Comparison of ENCODE assay signal across 8 cellular contexts in the genomic region with DNA sequence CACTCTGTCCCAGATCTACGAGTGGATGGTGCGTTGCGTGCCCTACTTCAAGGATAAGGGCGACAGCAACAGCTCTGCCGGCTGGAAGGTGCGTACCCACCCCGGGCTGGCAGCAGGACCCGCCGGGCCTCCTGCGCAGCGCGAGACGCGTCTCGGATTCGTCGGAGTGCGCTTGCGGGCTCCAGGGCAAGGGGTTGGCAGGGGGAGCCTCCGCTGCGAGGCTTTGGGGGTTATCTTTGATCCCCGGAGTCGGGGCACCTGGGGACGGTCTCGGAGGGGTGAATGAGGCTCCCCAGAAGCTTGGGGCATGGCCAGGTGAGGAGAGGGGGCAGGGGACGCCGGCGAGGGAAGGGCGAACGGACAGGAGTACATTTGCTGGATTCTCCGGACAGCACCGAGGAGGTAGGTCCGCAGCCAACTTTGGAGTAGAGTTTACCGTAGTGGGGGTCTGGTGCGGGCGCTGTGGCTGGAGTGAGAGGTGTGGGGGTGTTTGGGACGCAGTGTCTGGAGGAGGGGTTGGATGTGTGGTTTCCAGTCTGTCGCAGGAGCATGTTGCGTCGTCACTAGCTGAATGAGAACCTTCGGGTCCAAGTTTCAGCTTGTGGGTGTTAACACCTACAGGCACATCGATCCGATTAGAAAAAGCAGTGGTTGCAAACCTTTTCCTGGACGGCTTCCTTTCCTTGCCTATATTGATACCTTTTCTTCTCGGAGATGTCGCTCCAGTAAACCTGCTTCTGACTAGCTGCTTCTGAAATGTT. TPM values are rescaled to one million over a fixed set of nuclear protein-coding genes. Genes with fewer than 3 reads are reported as not detected.
DNase-seq lines count a peak whose midpoint lies in the region; ATAC-seq and TF ChIP-seq lines count a peak whose summit lies in the region.

No MANE protein-coding gene starts in this region.

- peak overlapping the region in 2 of 3 experiments; percentile 61 to 97; a peak in 4 of 7 replicates for H3K27ac Mint-ChIP-seq in H9
- H3K27ac Mint-ChIP-seq in activated T-helper 2 cell treated with anti-CD3 and anti-CD28 coated beads, Interferon-gamma antibody, Interleukin-2, Interleukin-4, amounts not matched to agents 10 μg/mL and 5 μg/mL and 100 μg/mL, durations not matched to agents 14 hours and 24 hours and 36 hours, result no peak overlapping the region

- H4K8ac ChIP-seq in H9 (replicated peaks; ENCODE audit: insufficient read length, low read depth, low read length), result no peak overlapping the region

- peak overlapping the region; percentile 23 for H3K18ac ChIP-seq in H9 (ENCODE audit: insufficient read length, low read depth, low read length)

- peaks cover 2% of the 10 kb centered on the region for H4K20me1 ChIP-seq in H9 (ENCODE audit: control insufficient read depth, insufficient read depth, insufficient read length)

- peaks cover 36 to 39% of the 10 kb centered on the region in 2 experiments for H3K4me1 Mint-ChIP-seq in H9
- H3K4me1 Mint-ChIP-seq in activated T-helper 2 cell treated with anti-CD3 and anti-CD28 coated beads, Interferon-gamma antibody, Interleukin-2, Interleukin-4, amounts not matched to agents 10 μg/mL and 5 μg/mL and 100 μg/mL, durations not matched to agents 14 hours and 24 hours and 36 hours (ENCODE audit: low read depth), result peaks cover 43% of the 10 kb centered on the region

- H3K79me2 ChIP-seq in H9 (ENCODE audit: insufficient read depth, low read length), result peaks cover 11% of the 10 kb centered on the region; the same call in 1 of the 2 replicates

- H3K27me3 ChIP-seq in H9 (ENCODE audit: insufficient read depth, low read length), result peaks cover 3% of the 10 kb centered on the region; the same call in 1 of the 2 replicates
- no peaks in the 10 kb centered on the region for H3K27me3 ChIP-seq in right cardiac atrium (ENCODE audit: control insufficient read depth, insufficient read depth)
- H3K27me3 ChIP-seq in sigmoid colon, result no peaks in the 10 kb centered on the region

- no peak overlapping the region for H3K23ac ChIP-seq in H9 (ENCODE audit: insufficient read length, low read depth, low read length)

- no peak for TF ChIP-seq POLR2A in sigmoid colon (IDR thresholded peaks at IDR 0.05)

- H3K4me3 ChIP-seq in right cardiac atrium (ENCODE audit: low read length) (peak overlapping the region; percentile 67), sigmoid colon (peak overlapping the region; percentile 74 to 93 (median 82))

- H3K23me2 ChIP-seq in H9 (ENCODE audit: insufficient read length, low read depth, low read length, poor library complexity, severe bottlenecking), result peaks cover 24% of the 10 kb centered on the region

- H3K56ac ChIP-seq in H9 (ENCODE audit: insufficient read length, low read depth, low read length), result no peak overlapping the region

- H2BK120ac ChIP-seq in H9 (ENCODE audit: low read depth, low read length, poor library complexity, severe bottlenecking), result no peak overlapping the region

- peaks cover 0 to 2% of the 10 kb centered on the region in 2 experiments; a peak in 3 of 5 replicates for H3K9me3 Mint-ChIP-seq in H9
- H3K9me3 Mint-ChIP-seq in activated T-helper 2 cell treated with anti-CD3 and anti-CD28 coated beads, Interferon-gamma antibody, Interleukin-2, Interleukin-4, amounts not matched to agents 10 μg/mL and 5 μg/mL and 100 μg/mL, durations not matched to agents 14 hours and 24 hours and 36 hours, result no peaks in the 10 kb centered on the region

- H3K36me3 ChIP-seq in sigmoid colon, result peaks cover 0 to 3% (median 0%) of the 10 kb centered on the region in 4 donors

- no CpG with 5 or more reads among the region's 46 CpGs for WGBS in H9 (ENCODE audit: extremely low coverage, insufficient read length, low lambda C conversion rate)
- 7% methylated on average over 46 of the region's 46 CpGs for WGBS in right cardiac atrium
- 8 to 32% methylated on average over 46 of the region's 46 CpGs for WGBS in sigmoid colon, 2 donors

- DNase-seq in 8988T (peak; percentile 44), H9 (peak; percentile 43), right cardiac atrium (peak; percentile 42 to 71 (median 69)), sigmoid colon (peak; percentile 73), middle frontal gyrus (ENCODE audit: extremely low spot score, low spot score) (no peak), NAMALWA (ENCODE audit: low spot score) (no peak), AG08396 (ENCODE audit: low spot score) (no peak)
- no peak for DNase-seq in activated T-helper 2 cell treated with anti-CD3 and anti-CD28 coated beads, Interferon-gamma antibody, Interleukin-2, Interleukin-4, amounts not matched to agents 10 μg/mL and 5 μg/mL and 100 μg/mL, durations not matched to agents 14 hours and 24 hours and 36 hours (ENCODE audit: low spot score)

- no peak overlapping the region for H3T11ph ChIP-seq in H9 (ENCODE audit: low read length)

- ATAC-seq in right cardiac atrium, result no peak

- peak overlapping the region; percentile 74 for H3K14ac ChIP-seq in H9 (ENCODE audit: insufficient read depth, low read length)

- H3K27ac ChIP-seq in H9 (ENCODE audit: insufficient read length, low read depth, low read length), result no peak overlapping the region
- peak overlapping the region; percentile 68 for H3K27ac ChIP-seq in right cardiac atrium (ENCODE audit: low read length)
- peak overlapping the region; percentile 96 to 100 (median 99) for H3K27ac ChIP-seq in sigmoid colon

- TF ChIP-seq CTCF in H9 (conservative IDR thresholded peaks at IDR 0.05) (no peak), sigmoid colon (IDR thresholded peaks at IDR 0.05) (no peak)

- no peaks in the 10 kb centered on the region for H3K4me1 ChIP-seq in H9 (ENCODE audit: insufficient read depth, low read length)
- H3K4me1 ChIP-seq in right cardiac atrium (ENCODE audit: control insufficient read depth, insufficient read depth, low read length), result peaks cover 11% of the 10 kb centered on the region
- peaks cover 2 to 48% (median 39%) of the 10 kb centered on the region in 4 donors for H3K4me1 ChIP-seq in sigmoid colon

- no peak for TF ChIP-seq EP300 in sigmoid colon (IDR thresholded peaks at IDR 0.05)

- H3K4me3 Mint-ChIP-seq in H9, result peak overlapping the region; percentile 77 to 95
- peak overlapping the region; percentile 60 for H3K4me3 Mint-ChIP-seq in activated T-helper 2 cell treated with anti-CD3 and anti-CD28 coated beads, Interferon-gamma antibody, Interleukin-2, Interleukin-4, amounts not matched to agents 10 μg/mL and 5 μg/mL and 100 μg/mL, durations not matched to agents 14 hours and 24 hours and 36 hours (ENCODE audit: low read depth)

- H3K9me3 ChIP-seq in H9 (ENCODE audit: control insufficient read depth, low read depth, low read length) (no peaks in the 10 kb centered on the region), right cardiac atrium (ENCODE audit: control insufficient read depth, low read length) (no peaks in the 10 kb centered on the region), sigmoid colon (no peaks in the 10 kb centered on the region)

- intact Hi-C loops in activated T-helper 2 cell treated with anti-CD3 and anti-CD28 coated beads, Interferon-gamma antibody, Interleukin-2, Interleukin-4, amounts not matched to agents 10 μg/mL and 5 μg/mL and 100 μg/mL, durations not matched to agents 14 hours and 24 hours and 36 hours (cut with micrococcal nuclease), result no loop called here
- intact Hi-C loops in right cardiac atrium (cut with DNase I), result loop anchor here in 3 of 4 donors (5.0 to 10.0 kb wide), 3 partner anchors 90 to 220 kb away; no protein-coding TSS in a partner anchor
- intact Hi-C loops in sigmoid colon (cut with DNase I), result loop anchor here (5.0 kb wide), 1 partner anchor 90 kb away; no protein-coding TSS in a partner anchor

- H2BK12ac ChIP-seq in H9 (ENCODE audit: insufficient read length, low read depth, low read length), result no peak overlapping the region

- peaks cover 46% of the 10 kb centered on the region for H3K27me3 Mint-ChIP-seq in H9 (ENCODE audit: low read depth)
- H3K27me3 Mint-ChIP-seq in activated T-helper 2 cell treated with anti-CD3 and anti-CD28 coated beads, Interferon-gamma antibody, Interleukin-2, Interleukin-4, amounts not matched to agents 10 μg/mL and 5 μg/mL and 100 μg/mL, durations not matched to agents 14 hours and 24 hours and 36 hours (ENCODE audit: low read depth), result peaks cover 29% of the 10 kb centered on the region

- no peak overlapping the region for H4K5ac ChIP-seq in H9 (ENCODE audit: insufficient read length, low read depth, low read length)

- H3K79me1 ChIP-seq in H9 (ENCODE audit: insufficient read depth, low read depth, low read length, poor library complexity, severe bottlenecking), result no peaks in the 10 kb centered on the region

- no peak overlapping the region for H2BK5ac ChIP-seq in H9 (ENCODE audit: insufficient read length, low read length)

- H3K4ac ChIP-seq in H9 (ENCODE audit: low read depth, low read length), result no peak overlapping the region

- H3K4me2 ChIP-seq in H9 (ENCODE audit: insufficient read depth, insufficient read length, low read length), result peak overlapping the region; percentile 90

- H4K91ac ChIP-seq in H9 (ENCODE audit: insufficient read length, low read depth, low read length), result no peak overlapping the region

- H2AFZ ChIP-seq in H9 (ENCODE audit: low read length), result no peak overlapping the region

- H2BK20ac ChIP-seq in H9 (ENCODE audit: low read depth, low read length, poor library complexity, severe bottlenecking), result no peak overlapping the region

- peaks cover 0 to 3% (median 0%) of the 10 kb centered on the region in 3 experiments; a peak in 1 of 7 replicates for H3K36me3 Mint-ChIP-seq in H9 (ENCODE audit: insufficient read depth in 1 of 3, low read depth in 3 of 3)
- peaks cover 24% of the 10 kb centered on the region for H3K36me3 Mint-ChIP-seq in activated T-helper 2 cell treated with anti-CD3 and anti-CD28 coated beads, Interferon-gamma antibody, Interleukin-2, Interleukin-4, amounts not matched to agents 10 μg/mL and 5 μg/mL and 100 μg/mL, durations not matched to agents 14 hours and 24 hours and 36 hours (ENCODE audit: low read depth)

- peak overlapping the region; percentile 41 for H3K9ac ChIP-seq in H9 (ENCODE audit: extremely low read depth, insufficient read length, low read length)

- H2BK15ac ChIP-seq in H9 (ENCODE audit: low read depth, low read length), result no peak overlapping the region

- H2AK5ac ChIP-seq in H9 (ENCODE audit: insufficient read length, low read length), result no peak overlapping the region

RNA-seq across cellular contexts. Expression of a gene that starts 1.2 kb away (rescaled TPM):
- total RNA-seq in H9 (2021) (21.7 and 22.1 TPM in 2 replicates), right cardiac atrium (10 to 100 TPM; 33.2 to 50.0 (median 39.8) TPM), sigmoid colon (10 to 100 TPM; 66.4 to 84.7 (median 78.8) TPM)
- 4.7 and 5.8 TPM in 2 replicates for total RNA-seq in activated T-helper 2 cell treated with anti-CD3 and anti-CD28 coated beads, Interferon-gamma antibody, Interleukin-2, Interleukin-4, amounts not matched to agents 10 μg/mL and 5 μg/mL and 100 μg/mL, durations not matched to agents 14 hours and 24 hours and 36 hours
- polyA plus RNA-seq in right cardiac atrium (16.4 TPM), sigmoid colon (10 to 100 TPM; 13.8 to 22.9 (median 19.7) TPM)

Comparison
In these comparisons a context has a peak if more than half of its experiments do, and no peak if none do; other contexts are left out.
1. DNase-seq: peak in 8988T (single experiment), H9 (single experiment), right cardiac atrium (3 of 3) and sigmoid colon (single experiment); none in activated T-helper 2 cell treated with anti-CD3 and anti-CD28 coated beads, Interferon-gamma antibody, Interleukin-2, Interleukin-4, amounts not matched to agents 10 μg/mL and 5 μg/mL and 100 μg/mL, durations not matched to agents 14 hours and 24 hours and 36 hours (single experiment), middle frontal gyrus (single experiment), NAMALWA (single experiment) and AG08396 (single experiment).